In the genomic region with DNA sequence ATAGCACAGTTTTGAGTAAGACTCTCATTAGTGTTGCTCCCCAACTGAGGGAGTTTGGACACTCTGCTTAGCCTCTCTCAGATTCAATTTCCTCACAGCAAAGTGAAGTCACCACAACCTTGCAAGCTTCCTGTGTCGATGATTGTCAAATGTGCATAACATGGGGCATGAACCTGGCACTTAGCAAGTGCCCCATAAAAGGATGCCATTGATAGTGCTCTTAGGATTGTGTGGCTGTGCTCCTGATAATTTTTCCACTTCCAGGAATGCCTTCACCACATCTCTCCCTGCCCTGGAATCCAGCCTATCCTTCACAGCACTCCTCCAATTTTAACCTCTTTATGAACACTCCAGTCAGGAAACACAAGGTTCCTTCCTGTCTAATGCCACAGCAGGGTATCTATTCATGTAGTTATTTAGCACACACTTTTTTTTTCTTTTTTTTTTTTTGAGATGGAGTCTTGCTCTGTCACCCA, we compare ENCODE assay signal across 9 cellular contexts.
A peak's percentile ranks its signal among the peaks of the same experiment; 100 is the strongest.
DNase-seq lines count a peak whose midpoint lies in the region; ATAC-seq and TF ChIP-seq lines count a peak whose summit lies in the region.
"Had no signal": no experiment of that assay in that cellular context is flagged by ENCODE, and none has a peak within 500 bp of the region (broad histone marks: within the 10 kb centered on the region; RNA-seq: fewer than 3 reads in every experiment).

No MANE protein-coding gene starts in this region.

- ATAC-seq in DND-41 (ENCODE audit: insufficient read depth, low read depth) (peak; percentile 54; the same call in 1 of the 3 replicates), aorta (ENCODE audit: low FRiP score) (no peak)
- ATAC-seq in effector memory CD8-positive, alpha-beta T cell (replicated peaks), result peak; percentile 52

- H3K9me3 ChIP-seq in A673 (ENCODE audit: low read depth, low read length, poor library complexity, severe bottlenecking) (no peaks in the 10 kb centered on the region), DND-41 (ENCODE audit: insufficient read depth, low read length, severe bottlenecking) (no peaks in the 10 kb centered on the region), SJCRH30 (replicated peaks) (no peaks in the 10 kb centered on the region), aorta (ENCODE audit: control insufficient read depth, low read length) (no peaks in the 10 kb centered on the region)

- peak overlapping the region; percentile 84 to 86 for H3K27ac Mint-ChIP-seq in effector memory CD8-positive, alpha-beta T cell

- peaks cover 45% of the 10 kb centered on the region for H3K4me1 ChIP-seq in A673 (ENCODE audit: insufficient read depth, low read length, poor library complexity, severe bottlenecking)
- H3K4me1 ChIP-seq in DND-41 (ENCODE audit: insufficient read depth, low read length), result peaks cover 4% of the 10 kb centered on the region; the same call in 1 of the 2 replicates
- H3K4me1 ChIP-seq in SJCRH30, result no peaks in the 10 kb centered on the region
- peaks cover 0 to 2% of the 10 kb centered on the region in 2 donors for H3K4me1 ChIP-seq in aorta (ENCODE audit: control insufficient read depth in 1 of 2, insufficient read depth in 2 of 2, low read length in 2 of 2)

- TF ChIP-seq CTCF in A673 (conservative IDR thresholded peaks at IDR 0.05; ENCODE audit: low read depth, low read length) (no peak), DND-41 (IDR thresholded peaks at IDR 0.05; ENCODE audit: borderline replicate concordance, extremely low read depth, low read length, poor library complexity, severe bottlenecking) (no peak)

- WGBS in aorta, 2 donors, result 88% methylated on average over 1 of the region's 1 CpG

- H3K27ac ChIP-seq in A673 (ENCODE audit: low read depth, low read length, poor library complexity, severe bottlenecking) (peak overlapping the region; percentile 14), DND-41 (ENCODE audit: low read length) (no peak overlapping the region), SJCRH30 (no peak overlapping the region), aorta (ENCODE audit: low read depth in 1 of 2, low read length in 2 of 2) (no peak overlapping the region)

- H3K4me3 ChIP-seq in A673 (ENCODE audit: low read depth, low read length, poor library complexity, severe bottlenecking), result no peak overlapping the region
- H3K4me3 ChIP-seq in DND-41 (ENCODE audit: low read depth in 1 of 2, low read length in 2 of 2), result no peak overlapping the region
- H3K4me3 ChIP-seq in SJCRH30, result no peak overlapping the region
- H3K4me3 ChIP-seq in aorta (ENCODE audit: low read length in 2 of 2), result no peak overlapping the region

- H3K9me3 Mint-ChIP-seq in effector memory CD8-positive, alpha-beta T cell, result no peaks in the 10 kb centered on the region

- no peaks in the 10 kb centered on the region for H3K27me3 Mint-ChIP-seq in effector memory CD8-positive, alpha-beta T cell

- DNase-seq in A673 (ENCODE audit: low spot score) (peak; percentile 97), DND-41 (no peak), HT1080 (ENCODE audit: low read depth) (peak; percentile 44), KBM-7 (no peak), SJCRH30 (no peak), aorta (no peak), RPMI8226 (no peak)
- no peak for DNase-seq in effector memory CD8-positive, alpha-beta T cell
- DNase-seq: NK-92 treated with Interleukin-12 subunit alpha and Interleukin-12 subunit beta, amount 100 ng/mL, for 24 hours had no signal

- peaks cover 9% of the 10 kb centered on the region for H3K36me3 Mint-ChIP-seq in effector memory CD8-positive, alpha-beta T cell (ENCODE audit: insufficient read depth)

- H3K9ac ChIP-seq in DND-41 (ENCODE audit: low read depth, low read length), result no peak overlapping the region

- peaks cover 30 to 46% of the 10 kb centered on the region in 2 donors for H3K4me1 Mint-ChIP-seq in effector memory CD8-positive, alpha-beta T cell (ENCODE audit: low read depth in 2 of 2)

- in situ Hi-C loops in KBM-7 (cut with MboI; ENCODE audit: low pct_unique_long_range_greater_than_20kb, low sequenced_read_pairs), result no loop called here

- H3K27me3 ChIP-seq in A673 (replicated peaks; ENCODE audit: insufficient read depth, low read depth, low read length, poor library complexity) (no peaks in the 10 kb centered on the region), DND-41 (ENCODE audit: insufficient read depth, low read length, poor library complexity) (no peaks in the 10 kb centered on the region), SJCRH30 (no peaks in the 10 kb centered on the region), aorta (ENCODE audit: control insufficient read depth in 1 of 2, insufficient read depth in 2 of 2, low read length in 1 of 2) (no peaks in the 10 kb centered on the region)

- BruUV-seq in A673 (replicated peaks; lab: Mats Ljungman, UMichigan), result no TSS peak

- intact Hi-C loops in A673 (cut with micrococcal nuclease; ENCODE audit: unreplicated experiment), result loop anchor here (5.0 to 10.0 kb wide), 2 partner anchors 284 to 697 kb away; no protein-coding TSS in a partner anchor
- intact Hi-C loops in aorta (cut with DNase I), result no loop called here

- H3K4me2 ChIP-seq in DND-41 (ENCODE audit: insufficient read depth, low read length), result no peak overlapping the region

- POLR2A ChIA-PET in A673 (lab: Charles Lee; ENCODE audit: low non-redundant PET), result no interaction called here

- no peak overlapping the region for H2AFZ ChIP-seq in DND-41 (ENCODE audit: low read depth, low read length)

- H4K20me1 ChIP-seq in DND-41 (ENCODE audit: insufficient read depth, low read length), result no peaks in the 10 kb centered on the region

- CTCF ChIA-PET in A673 (lab: Charles Lee), result interaction anchor here (0.7 kb wide), 1 partner anchor 56 kb away, joined by 4 read pairs; no protein-coding TSS in a partner anchor

- H3K4me3 Mint-ChIP-seq in effector memory CD8-positive, alpha-beta T cell, result peak overlapping the region; percentile 52 to 67

- H3K79me2 ChIP-seq in DND-41 (ENCODE audit: insufficient read depth, low read length), result no peaks in the 10 kb centered on the region

- H3K36me3 ChIP-seq in A673 (ENCODE audit: insufficient read depth, low read length, poor library complexity, severe bottlenecking) (no peaks in the 10 kb centered on the region), DND-41 (ENCODE audit: insufficient read depth, low read length) (peaks cover 21% of the 10 kb centered on the region; the same call in 1 of the 2 replicates), SJCRH30 (peaks cover 2% of the 10 kb centered on the region; the same call in 1 of the 2 replicates), aorta (ENCODE audit: control insufficient read depth in 1 of 2, insufficient read depth in 2 of 2, low read length in 1 of 2) (no peaks in the 10 kb centered on the region)

Comparison
In these comparisons a context has a peak if more than half of its experiments do, and no peak if none do; other contexts are left out.
1. DNase-seq: peak in A673 (single experiment) and HT1080 (single experiment); none in DND-41 (single experiment), effector memory CD8-positive, alpha-beta T cell (0 of 3), KBM-7 (single experiment), SJCRH30 (0 of 2), aorta (0 of 2) and RPMI8226 (single experiment).